In genomic region chr4:185826381-185826780, GRCh38 we compare ENCODE assay signal across 23 cellular contexts. TPM values are rescaled to one million over a fixed set of nuclear protein-coding genes. Genes with fewer than 3 reads are reported as not detected.
"Had no signal": no experiment of that assay in that cellular context is flagged by ENCODE, and none has a peak within 500 bp of the region (broad histone marks: within the 10 kb centered on the region; RNA-seq: fewer than 3 reads in every experiment).

No MANE protein-coding gene starts in this region.

- H3K4me1 ChIP-seq: colonic mucosa, suprapubic skin, upper lobe of left lung, uterus had no signal

- H3K27ac ChIP-seq: colonic mucosa, heart left ventricle, neutrophil, right atrium auricular region, suprapubic skin, upper lobe of left lung, uterus had no signal

- H3K9me3 ChIP-seq: colonic mucosa, heart left ventricle, mucosa of descending colon, neutrophil, right atrium auricular region, suprapubic skin, thyroid gland, upper lobe of left lung, uterus had no signal

- H3K27me3 ChIP-seq: colonic mucosa, heart left ventricle, neutrophil, right atrium auricular region, suprapubic skin, thyroid gland, upper lobe of left lung, uterus had no signal

- FAIRE-seq: endothelial cell of umbilical vein had no signal

- DNase-seq: colonic mucosa; dermis blood vessel endothelial cell; endodermal cell; foreskin melanocyte; heart left ventricle; hippocampal formation; left colon; left ventricle myocardium superior; mesenchymal stem cell; mucosa of descending colon; naive thymus-derived CD8-positive, alpha-beta T cell; posterior cingulate gyrus; small intestine; stimulated activated CD4-positive, alpha-beta T cell treated with anti-CD3 and anti-CD28 coated beads, Interleukin-12 subunit alpha, Interleukin-12 subunit beta, amount 100 ng/mL, for 4 hours; stimulated activated naive CD4-positive, alpha-beta T cell; thyroid gland; upper lobe of left lung; uterus had no signal

- H3K4me3 ChIP-seq: colonic mucosa, heart left ventricle, lung, mucosa of descending colon, right atrium auricular region, suprapubic skin, thyroid gland, upper lobe of left lung, uterus had no signal

- H3K36me3 ChIP-seq: colonic mucosa, heart left ventricle, neutrophil, right atrium auricular region, suprapubic skin, thyroid gland, upper lobe of left lung, uterus had no signal

- ATAC-seq: heart left ventricle; left ventricle myocardium superior; naive thymus-derived CD8-positive, alpha-beta T cell had no signal

RNA-seq across cellular contexts. Expression of gene SORBS2, which starts 14.4 kb away (rescaled TPM):
- total RNA-seq: naive thymus-derived CD8-positive, alpha-beta T cell had no signal
